In the genomic region with DNA sequence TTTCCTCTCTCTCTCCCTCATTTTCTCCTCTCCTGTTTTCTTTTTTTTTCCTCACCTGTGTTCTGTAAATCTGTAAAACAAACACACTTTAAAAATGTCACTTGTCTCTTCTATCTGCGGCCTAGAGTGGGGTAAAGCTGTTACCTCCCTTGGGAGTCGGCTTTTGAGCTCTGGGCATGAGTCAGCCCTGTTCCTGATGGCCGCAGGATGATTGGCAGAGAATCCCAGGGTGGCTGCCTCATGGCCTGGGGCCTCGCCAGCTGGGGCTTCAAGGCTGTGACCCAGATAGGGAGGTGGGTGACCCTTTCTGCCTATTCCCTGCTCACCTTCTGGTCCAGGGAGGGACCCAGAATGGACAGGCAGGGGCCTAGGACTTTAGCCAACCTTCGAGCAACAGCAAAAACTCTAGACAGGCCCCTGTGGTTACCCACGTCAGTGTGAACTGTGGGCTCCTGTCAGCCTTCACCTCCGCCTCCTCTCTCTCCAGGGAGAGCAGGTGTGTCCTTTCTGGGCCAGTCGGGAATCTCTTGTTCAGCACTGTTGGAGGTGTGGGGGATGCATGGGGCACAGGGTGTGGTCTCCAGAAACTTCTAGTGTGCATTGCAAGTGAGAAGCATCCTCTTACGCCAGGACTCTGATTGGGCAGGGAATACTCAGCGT, we compare ENCODE assay signal across 10 cellular contexts.
DNase-seq lines count a peak whose midpoint lies in the region; ATAC-seq and TF ChIP-seq lines count a peak whose summit lies in the region.
"Had no signal": no experiment of that assay in that cellular context is flagged by ENCODE, and none has a peak within 500 bp of the region (broad histone marks: within the 10 kb centered on the region; RNA-seq: fewer than 3 reads in every experiment).

No MANE protein-coding gene starts in this region.

- H3K9me3 ChIP-seq in BE2C (no peaks in the 10 kb centered on the region), right atrium auricular region (no peaks in the 10 kb centered on the region)

- TF ChIP-seq CTCF in BE2C (IDR thresholded peaks at IDR 0.05; ENCODE audit: low read depth, low read length): no peak
- no peak for TF ChIP-seq CTCF in right atrium auricular region (IDR thresholded peaks at IDR 0.05)

- H3K4me3 ChIP-seq in BE2C (ENCODE audit: low read depth, low read length) (no peak overlapping the region), right atrium auricular region (no peak overlapping the region)

- DNase-seq in BE2C: peak; percentile 82
- peak; percentile 21 for DNase-seq in HT1080 (ENCODE audit: low read depth)
- DNase-seq in SHP77 (lab: John Stamatoyannopoulos, UW): peak; percentile 67
- DNase-seq in right atrium auricular region (ENCODE audit: low spot score): no peak
- no peak for DNase-seq in posterior cingulate gyrus
- DNase-seq: activated CD8-positive, alpha-beta memory T cell treated with anti-CD3 and anti-CD28 coated beads for 24 hours; DND-41 had no signal

- peak overlapping the region; percentile 73 to 87 for H3K27ac ChIP-seq in right atrium auricular region

- no peaks in the 10 kb centered on the region; the same call in 1 of the 2 replicates for H3K36me3 ChIP-seq in BE2C
- no peaks in the 10 kb centered on the region for H3K36me3 ChIP-seq in right atrium auricular region

- no peaks in the 10 kb centered on the region for H3K27me3 ChIP-seq in BE2C
- no peaks in the 10 kb centered on the region for H3K27me3 ChIP-seq in right atrium auricular region

- H3K4me1 ChIP-seq in BE2C (peaks cover 17% of the 10 kb centered on the region), right atrium auricular region (peaks cover 0 to 18% of the 10 kb centered on the region in 2 donors)

- intact Hi-C loops in posterior cingulate gyrus (cut with DNase I): no loop called here

- no peak for ATAC-seq in HG03135 (IDR thresholded peaks at IDR 0.05; ENCODE audit: unreplicated experiment)
- no peak for ATAC-seq in GM19467 (IDR thresholded peaks at IDR 0.05; ENCODE audit: unreplicated experiment)
- ATAC-seq in HG02610 (IDR thresholded peaks at IDR 0.05; ENCODE audit: unreplicated experiment): no peak

Comparison
In these comparisons a context has a peak if more than half of its experiments do, and no peak if none do; other contexts are left out.
1. DNase-seq: peak in BE2C (single experiment), HT1080 (single experiment) and SHP77 (2 of 2); none in right atrium auricular region (single experiment) and posterior cingulate gyrus (0 of 10).